16 cellular contexts compared by ENCODE assay signal in the genomic region with DNA sequence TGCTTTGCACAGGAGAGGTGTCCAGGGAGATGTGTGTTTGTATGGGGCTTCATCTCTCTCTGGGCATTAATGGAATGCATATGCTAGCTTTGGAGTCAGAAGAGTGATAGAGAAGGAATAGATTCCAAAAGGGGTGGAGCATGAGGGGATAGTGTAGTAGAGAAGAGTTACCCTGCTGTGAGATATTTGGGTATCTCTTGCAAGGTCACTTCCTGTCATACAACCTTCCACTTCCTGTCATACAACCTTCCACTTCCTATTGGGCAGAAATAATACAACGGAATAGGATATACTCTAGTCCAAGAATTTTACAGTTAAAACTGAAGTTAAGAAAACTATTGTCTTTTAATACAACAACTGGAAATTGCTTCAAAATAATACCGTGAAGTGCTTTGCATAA.
A peak's percentile ranks its signal among the peaks of the same experiment; 100 is the strongest.
DNase-seq lines count a peak whose midpoint lies in the region; ATAC-seq and TF ChIP-seq lines count a peak whose summit lies in the region.
"Had no signal": no experiment of that assay in that cellular context is flagged by ENCODE, and none has a peak within 500 bp of the region (broad histone marks: within the 10 kb centered on the region; RNA-seq: fewer than 3 reads in every experiment).

No MANE protein-coding gene starts in this region.

- H3K4me2 ChIP-seq in Loucy (ENCODE audit: low read depth, low read length, poor library complexity, severe bottlenecking) = no peak overlapping the region

- no peak for TF ChIP-seq POLR2A in gastroesophageal sphincter (IDR thresholded peaks at IDR 0.05)
- TF ChIP-seq POLR2A in uterus (IDR thresholded peaks at IDR 0.05) = no peak

- no peak overlapping the region for H3K9ac ChIP-seq in Loucy (ENCODE audit: low read depth, low read length, poor library complexity, severe bottlenecking)

- H3K4me3 ChIP-seq in Loucy (ENCODE audit: low read length, poor library complexity, severe bottlenecking) = no peak overlapping the region
- no peak overlapping the region for H3K4me3 ChIP-seq in gastroesophageal sphincter
- H3K4me3 ChIP-seq in uterus = no peak overlapping the region

- peaks cover 21% of the 10 kb centered on the region for H3K9me3 Mint-ChIP-seq in activated naive CD8-positive, alpha-beta T cell treated with anti-CD3 and anti-CD28 coated beads, Interleukin-2, amount 10 ng/mL, durations not matched to agents 7 days and 5 days
- no peaks in the 10 kb centered on the region for H3K9me3 Mint-ChIP-seq in activated naive CD8-positive, alpha-beta T cell treated with anti-CD3 and anti-CD28 coated beads, Interleukin-2, amount 50 U/mL, for 24 hours
- H3K9me3 Mint-ChIP-seq: H9 had no signal

- H3K27ac Mint-ChIP-seq in activated naive CD8-positive, alpha-beta T cell treated with anti-CD3 and anti-CD28 coated beads, Interleukin-2, amount 10 ng/mL, durations not matched to agents 7 days and 5 days = peak overlapping the region; percentile 56
- H3K27ac Mint-ChIP-seq in activated naive CD8-positive, alpha-beta T cell treated with anti-CD3 and anti-CD28 coated beads, Interleukin-2, amount 50 U/mL, for 24 hours = no peak overlapping the region
- H3K27ac Mint-ChIP-seq: H9 had no signal

- H2AFZ ChIP-seq in Loucy (ENCODE audit: low read length) = peak overlapping the region; percentile 49; the same call in 1 of the 2 replicates

- H3K27ac ChIP-seq in gastroesophageal sphincter (peak overlapping the region; percentile 44 to 69 (median 48)), uterus (no peak overlapping the region)
- H3K27ac ChIP-seq: C4-2B had no signal

- no peaks in the 10 kb centered on the region for H3K79me2 ChIP-seq in Loucy (ENCODE audit: insufficient read depth, low read length)

- no peak for TF ChIP-seq EP300 in gastroesophageal sphincter (IDR thresholded peaks at IDR 0.05)

- H3K36me3 ChIP-seq in Loucy (ENCODE audit: insufficient read depth, low read length) = no peaks in the 10 kb centered on the region
- H3K36me3 ChIP-seq in gastroesophageal sphincter = no peaks in the 10 kb centered on the region
- H3K36me3 ChIP-seq in uterus = no peaks in the 10 kb centered on the region
- H3K36me3 ChIP-seq: BE2C had no signal

- intact Hi-C loops in uterus (cut with DNase I; ENCODE audit: low total_unique reads) = no loop called here

- DNase-seq in activated naive CD8-positive, alpha-beta T cell treated with anti-CD3 and anti-CD28 coated beads, Interleukin-2, amount 10 ng/mL, durations not matched to agents 7 days and 5 days = no peak
- no peak for DNase-seq in activated naive CD8-positive, alpha-beta T cell treated with anti-CD3 and anti-CD28 coated beads, Interleukin-2, amount 50 U/mL, for 24 hours
- no peak for DNase-seq in cerebellar cortex (ENCODE audit: low spot score)
- DNase-seq in uterus = no peak
- DNase-seq: BE2C; CD4-positive, alpha-beta memory T cell; COR-L47; DMS153; DMS79 treated with DMSO at 0.1 percent for 48 hours; GDM1; GOT3; H9 had no signal

- no peak for TF ChIP-seq CTCF in Loucy (conservative IDR thresholded peaks at IDR 0.05; ENCODE audit: low read length)
- no peak for TF ChIP-seq CTCF in gastroesophageal sphincter (IDR thresholded peaks at IDR 0.05)
- TF ChIP-seq CTCF in uterus (IDR thresholded peaks at IDR 0.05) = no peak

- no peaks in the 10 kb centered on the region for H3K9me2 ChIP-seq in Loucy (replicated peaks; ENCODE audit: low read depth, low read length)

- H3K9me3 ChIP-seq in Loucy (ENCODE audit: insufficient read depth, low read depth, low read length) (no peaks in the 10 kb centered on the region), gastroesophageal sphincter (no peaks in the 10 kb centered on the region), uterus (no peaks in the 10 kb centered on the region)
- H3K9me3 ChIP-seq: BE2C had no signal

- WGBS in gastroesophageal sphincter (ENCODE audit: low coverage in 1 of 2), 2 donors = 77 to 78% methylated on average over 2 of the region's 2 CpGs

- H3K4me1 Mint-ChIP-seq in activated naive CD8-positive, alpha-beta T cell treated with anti-CD3 and anti-CD28 coated beads, Interleukin-2, amount 10 ng/mL, durations not matched to agents 7 days and 5 days = peaks cover 20% of the 10 kb centered on the region
- H3K4me1 Mint-ChIP-seq in activated naive CD8-positive, alpha-beta T cell treated with anti-CD3 and anti-CD28 coated beads, Interleukin-2, amount 50 U/mL, for 24 hours = peaks cover 11% of the 10 kb centered on the region
- H3K4me1 Mint-ChIP-seq: H9 had no signal

- H3K36me3 Mint-ChIP-seq in activated naive CD8-positive, alpha-beta T cell treated with anti-CD3 and anti-CD28 coated beads, Interleukin-2, amount 10 ng/mL, durations not matched to agents 7 days and 5 days = peaks cover 13% of the 10 kb centered on the region
- H3K36me3 Mint-ChIP-seq in activated naive CD8-positive, alpha-beta T cell treated with anti-CD3 and anti-CD28 coated beads, Interleukin-2, amount 50 U/mL, for 24 hours (ENCODE audit: low read depth) = no peaks in the 10 kb centered on the region
- H3K36me3 Mint-ChIP-seq: CD4-positive, alpha-beta memory T cell had no signal

- no peaks in the 10 kb centered on the region for H4K20me1 ChIP-seq in Loucy (ENCODE audit: insufficient read depth, low read length, poor library complexity, severe bottlenecking)

- ATAC-seq in activated naive CD8-positive, alpha-beta T cell treated with anti-CD3 and anti-CD28 coated beads, Interleukin-2, amount 10 ng/mL, durations not matched to agents 7 days and 5 days (ENCODE audit: low read depth) = no peak
- no peak for ATAC-seq in activated naive CD8-positive, alpha-beta T cell treated with anti-CD3 and anti-CD28 coated beads, Interleukin-2, amount 50 U/mL, for 24 hours
- ATAC-seq in gastroesophageal sphincter (no peak), GM18498 (IDR thresholded peaks at IDR 0.05; ENCODE audit: unreplicated experiment) (no peak)

- H3K27me3 ChIP-seq in Loucy (ENCODE audit: insufficient read depth, low read length, poor library complexity, severe bottlenecking) (peaks cover 11% of the 10 kb centered on the region), gastroesophageal sphincter (no peaks in the 10 kb centered on the region), uterus (no peaks in the 10 kb centered on the region)
- H3K27me3 ChIP-seq: BE2C had no signal

- H3F3A ChIP-seq in Loucy (ENCODE audit: low read depth) = no peaks in the 10 kb centered on the region

- H3K4me1 ChIP-seq in Loucy (ENCODE audit: insufficient read depth, low read length, poor library complexity, severe bottlenecking) (peaks cover 4% of the 10 kb centered on the region), gastroesophageal sphincter (peaks cover 0 to 65% (median 10%) of the 10 kb centered on the region in 3 donors), uterus (no peaks in the 10 kb centered on the region)
- H3K4me1 ChIP-seq: BE2C had no signal

- POLR2A ChIA-PET in activated naive CD8-positive, alpha-beta T cell treated with anti-CD3 and anti-CD28 coated beads, Interleukin-2, amount 10 ng/mL, durations not matched to agents 7 days and 5 days (lab: Charles Lee) = no interaction called here

- peak overlapping the region; percentile 9 for H3K4me3 Mint-ChIP-seq in activated naive CD8-positive, alpha-beta T cell treated with anti-CD3 and anti-CD28 coated beads, Interleukin-2, amount 10 ng/mL, durations not matched to agents 7 days and 5 days
- H3K4me3 Mint-ChIP-seq in activated naive CD8-positive, alpha-beta T cell treated with anti-CD3 and anti-CD28 coated beads, Interleukin-2, amount 50 U/mL, for 24 hours = no peak overlapping the region
- H3K4me3 Mint-ChIP-seq: H9 had no signal

- H3K27me3 Mint-ChIP-seq in activated naive CD8-positive, alpha-beta T cell treated with anti-CD3 and anti-CD28 coated beads, Interleukin-2, amount 10 ng/mL, durations not matched to agents 7 days and 5 days = no peaks in the 10 kb centered on the region
- H3K27me3 Mint-ChIP-seq in activated naive CD8-positive, alpha-beta T cell treated with anti-CD3 and anti-CD28 coated beads, Interleukin-2, amount 50 U/mL, for 24 hours = peaks cover 1% of the 10 kb centered on the region

Comparison
In these comparisons a context has a peak if more than half of its experiments do, and no peak if none do; other contexts are left out.
1. H3K27ac ChIP-seq: peak in gastroesophageal sphincter (4 of 4); none in uterus (0 of 2).